Comparison of ENCODE assay signal across 34 cellular contexts in the genomic region with DNA sequence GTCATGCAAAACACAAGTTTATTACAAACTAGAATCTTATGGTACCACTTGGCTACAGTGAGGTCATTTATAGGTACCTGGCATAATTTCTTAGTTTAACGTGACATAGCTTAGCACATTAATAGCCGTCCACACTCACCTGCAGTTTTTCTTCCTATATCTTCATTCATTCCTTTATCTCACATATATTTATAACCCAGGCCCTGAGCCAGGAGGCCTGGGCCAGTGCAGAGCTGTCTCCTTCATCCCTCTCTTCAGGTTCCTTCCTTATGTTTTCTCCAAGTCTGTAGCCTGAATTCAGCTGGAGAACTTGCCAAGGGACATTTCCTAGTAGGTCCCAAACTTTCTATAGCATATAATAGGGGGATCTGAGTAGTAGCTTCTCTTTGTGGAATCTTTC.
"Had no signal": no experiment of that assay in that cellular context is flagged by ENCODE, and none has a peak within 500 bp of the region (broad histone marks: within the 10 kb centered on the region; RNA-seq: fewer than 3 reads in every experiment).

No MANE protein-coding gene starts in this region.

- H3K4me3 ChIP-seq: MG63 had no signal

- H3K27ac ChIP-seq: KMS-11 had no signal

- H3K4me2 ChIP-seq: KMS-11 had no signal

- H3K36me3 ChIP-seq: MG63 had no signal

- H3K27me3 ChIP-seq: MG63 had no signal

- DNase-seq: Karpas-422, Kasumi-1, MG63, MM.1S, MV-4-11, NCI-H1048, NCI-H1092, NCI-H1092 treated with DMSO at 0.1 percent for 48 hours, NCI-H1105, NCI-H1105 treated with DMSO at 0.1 percent for 48 hours, NCI-H1417, NCI-H1417 treated with DMSO at 0.1 percent for 48 hours, NCI-H1436, NCI-H1436 treated with DMSO at 0.1 percent for 48 hours, NCI-H146, NCI-H1694, NCI-H1694 treated with DMSO at 0.1 percent for 48 hours, NCI-H187, NCI-H187 treated with DMSO at 0.1 percent for 48 hours, NCI-H1930, NCI-H2029, NCI-H2029 treated with DMSO at 0.1 percent for 48 hours, NCI-H2081, NCI-H2081 treated with DMSO at 0.1 percent for 48 hours, NCI-H2107, NCI-H2171, NCI-H2171 treated with DMSO at 0.1 percent for 48 hours, NCI-H2227 treated with DMSO at 0.1 percent for 48 hours, NCI-H226, NCI-H345, NCI-H446, NCI-H446 treated with DMSO at 0.1 percent for 48 hours, NCI-H510A had no signal

- H3K9ac ChIP-seq: KMS-11 had no signal
